In genomic region chr19:12163841-12164240, GRCh38 we compare ENCODE assay signal across 8 cellular contexts. TPM values are rescaled to one million over a fixed set of nuclear protein-coding genes. Genes with fewer than 3 reads are reported as not detected.
DNase-seq lines count a peak whose midpoint lies in the region; ATAC-seq, FAIRE-seq and TF ChIP-seq lines count a peak whose summit lies in the region.

No MANE protein-coding gene starts in this region.

- DNase-seq in GM12865 (ENCODE audit: low read depth) = no peak
- peak; percentile 26 for DNase-seq in RPMI7951 (ENCODE audit: low read depth)
- no peak for DNase-seq in esophagus squamous epithelium (lab: John Stamatoyannopoulos, UW)
- no peak for DNase-seq in psoas muscle
- DNase-seq in iPS-NIHi11 (ENCODE audit: low spot score) = no peak
- no peak for DNase-seq in HTR-8/SVneo (ENCODE audit: insufficient read length, low spot score)
- DNase-seq in COLO668 (lab: John Stamatoyannopoulos, UW; ENCODE audit: unreplicated experiment) = no peak

- H3K4me1 ChIP-seq in esophagus squamous epithelium = peaks cover 10 to 42% (median 23%) of the 10 kb centered on the region in 3 donors
- H3K4me1 ChIP-seq in psoas muscle = peaks cover 7% of the 10 kb centered on the region

- peak overlapping the region; percentile 94 to 99 (median 96) for H3K27ac ChIP-seq in esophagus squamous epithelium
- H3K27ac ChIP-seq in psoas muscle = peak overlapping the region; percentile 85

- H3K4me3 ChIP-seq in GM12865 (ENCODE audit: low read depth, low read length) (peak overlapping the region; percentile 74), esophagus squamous epithelium (peak overlapping the region; percentile 76 to 98 (median 87)), psoas muscle (peak overlapping the region; percentile 89)

- intact Hi-C loops in esophagus squamous epithelium (cut with DNase I) = no loop called here
- intact Hi-C loops in psoas muscle (cut with DNase I) = no loop called here

- FAIRE-seq in HTR-8/SVneo (lab: Jason Lieb, UNC) = no peak

- H3K36me3 ChIP-seq in esophagus squamous epithelium (peaks cover 0 to 14% (median 0%) of the 10 kb centered on the region in 3 donors), psoas muscle (ENCODE audit: insufficient read depth in 1 of 2, low read depth in 1 of 2) (peaks cover 0 to 11% of the 10 kb centered on the region in 2 donors)

- no peaks in the 10 kb centered on the region for H3K27me3 ChIP-seq in esophagus squamous epithelium
- no peaks in the 10 kb centered on the region for H3K27me3 ChIP-seq in psoas muscle (ENCODE audit: insufficient read depth in 3 of 3, low read length in 2 of 3)

- H3K9me3 ChIP-seq in esophagus squamous epithelium = no peaks in the 10 kb centered on the region
- H3K9me3 ChIP-seq in psoas muscle = no peaks in the 10 kb centered on the region

- TF ChIP-seq CTCF in GM12865 (IDR thresholded peaks at IDR 0.05; ENCODE audit: insufficient read depth, low read depth, low read length, missing control alignments) (no peak), esophagus squamous epithelium (IDR thresholded peaks at IDR 0.05) (no peak), psoas muscle (IDR thresholded peaks at IDR 0.05) (no peak)

- WGBS in esophagus squamous epithelium, 2 donors = 5 to 17% methylated on average over 2 of the region's 2 CpGs
- 7 to 12% (median 8%) methylated on average over 2 of the region's 2 CpGs for WGBS in psoas muscle, 3 donors

- ATAC-seq in psoas muscle = no peak
- no peak for ATAC-seq in GM19351 (IDR thresholded peaks at IDR 0.05; ENCODE audit: unreplicated experiment)

- TF ChIP-seq POLR2A in esophagus squamous epithelium (IDR thresholded peaks at IDR 0.05) = no peak

RNA-seq across cellular contexts. Expression of gene ZNF136, which starts 0.9 kb away (rescaled TPM):
- 6.6 and 9.0 TPM in 2 replicates for total RNA-seq in RPMI7951 (2014; rRNA removed; shearing (Covaris generic))
- total RNA-seq in esophagus squamous epithelium (10 to 100 TPM in 1 of 4 donors, 1 to 10 TPM in 3; 1.6 to 10.9 (median 5.0) TPM), psoas muscle (1 to 10 TPM; 2.1 to 3.7 (median 2.7) TPM)
- polyA plus RNA-seq in psoas muscle = 1 to 10 TPM; 1.0 to 2.1 (median 1.8) TPM

RNA-seq across cellular contexts. Expression of gene ZNF625, which starts 7.3 kb away (rescaled TPM):
- 6.8 and 7.9 TPM in 2 replicates for total RNA-seq in RPMI7951 (2014; rRNA removed; shearing (Covaris generic))
- total RNA-seq in esophagus squamous epithelium = 1 to 10 TPM; 2.0 to 6.7 (median 5.0) TPM
- 1 to 10 TPM in 2 of 4 donors, under 1 TPM in 2; 0.36 to 2.9 (median 1.1) TPM for total RNA-seq in psoas muscle
- under 1 TPM in 2 of 3 donors, not detected in 1; 0.12 to 0.46 TPM for polyA plus RNA-seq in psoas muscle

RNA-seq across cellular contexts. Expression of gene ZNF20, which starts 23.7 kb away (rescaled TPM):
- 7.6 and 8.3 TPM in 2 replicates for total RNA-seq in RPMI7951 (2014; rRNA removed; shearing (Covaris generic))
- 1 to 10 TPM; 2.6 to 5.2 (median 3.8) TPM for total RNA-seq in esophagus squamous epithelium
- under 1 TPM in 3 of 4 donors, not detected in 1; 0.46 to 0.63 (median 0.52) TPM for total RNA-seq in psoas muscle
- polyA plus RNA-seq in psoas muscle = 1 to 10 TPM in 1 of 3 donors, under 1 TPM in 2; 0.23 to 2.4 (median 0.44) TPM
